Comparison of ENCODE assay signal across 7 cellular contexts in genomic region chr4:40662962-40663604, GRCh38. TPM values are rescaled to one million over a fixed set of nuclear protein-coding genes. Genes with fewer than 3 reads are reported as not detected.
DNase-seq lines count a peak whose midpoint lies in the region; ATAC-seq and TF ChIP-seq lines count a peak whose summit lies in the region.

No MANE protein-coding gene starts in this region.

- H3K9me3 Mint-ChIP-seq in HFFc6: no peaks in the 10 kb centered on the region
- no peaks in the 10 kb centered on the region for H3K9me3 Mint-ChIP-seq in CD4-positive, alpha-beta T cell

- peaks cover 2 to 3% of the 10 kb centered on the region in 2 experiments for H3K4me1 ChIP-seq in trophoblast cell (ENCODE audit: control insufficient read depth in 1 of 2, insufficient read depth in 2 of 2, low read length in 2 of 2)

- no peak overlapping the region for H4K12ac ChIP-seq in trophoblast cell (ENCODE audit: low read depth, low read length)

- no peak overlapping the region for H3K23ac ChIP-seq in trophoblast cell (ENCODE audit: low read length)

- no peaks in the 10 kb centered on the region for H3K36me3 ChIP-seq in trophoblast cell (ENCODE audit: control insufficient read depth in 1 of 2, insufficient read depth in 2 of 2, low read length in 2 of 2)

- peak overlapping the region; percentile 92 for H3K27ac Mint-ChIP-seq in HFFc6
- H3K27ac Mint-ChIP-seq in CD4-positive, alpha-beta T cell: no peak overlapping the region

- no peak overlapping the region for H3K18ac ChIP-seq in trophoblast cell (ENCODE audit: low read length)

- H4K91ac ChIP-seq in trophoblast cell (ENCODE audit: low read depth, low read length): no peak overlapping the region

- H4K8ac ChIP-seq in trophoblast cell (ENCODE audit: low read depth, low read length): no peak overlapping the region

- no peaks in the 10 kb centered on the region for H3K36me3 Mint-ChIP-seq in HFFc6 (ENCODE audit: low read depth)
- H3K36me3 Mint-ChIP-seq in CD4-positive, alpha-beta T cell (ENCODE audit: low read depth): no peaks in the 10 kb centered on the region

- peaks cover 14% of the 10 kb centered on the region for H3K4me1 Mint-ChIP-seq in HFFc6 (ENCODE audit: low read depth)
- H3K4me1 Mint-ChIP-seq in CD4-positive, alpha-beta T cell (ENCODE audit: low read depth): no peaks in the 10 kb centered on the region

- no peaks in the 10 kb centered on the region for H3K9me3 ChIP-seq in trophoblast cell (ENCODE audit: insufficient read depth, low read depth, low read length)
- H3K9me3 ChIP-seq in CD4-positive, alpha-beta T cell (ENCODE audit: control insufficient read depth, low read length): no peaks in the 10 kb centered on the region

- H2AK5ac ChIP-seq in trophoblast cell (ENCODE audit: low read length): no peak overlapping the region

- H3K79me2 ChIP-seq in trophoblast cell (ENCODE audit: control insufficient read depth, insufficient read depth, low read length, poor library complexity): no peaks in the 10 kb centered on the region

- no peak overlapping the region for H3K4ac ChIP-seq in trophoblast cell (ENCODE audit: low read depth, low read length)

- H2BK120ac ChIP-seq in trophoblast cell (ENCODE audit: insufficient read depth, low read length, poor library complexity): no peak overlapping the region

- in situ Hi-C loops in astrocyte of the cerebellum (cut with HindIII; ENCODE audit: low sequenced_read_pairs): no loop called here

- POLR2A ChIA-PET in HEK293T (lab: Yijun Ruan, JAX): interaction anchor here (1.0 kb wide), 1 partner anchor 14 kb away, joined by 3 read pairs; no protein-coding TSS in a partner anchor
- POLR2A ChIA-PET in CD4-positive, alpha-beta T cell (lab: Charles Lee): no interaction called here

- no peak overlapping the region for H3K27ac ChIP-seq in trophoblast cell (ENCODE audit: low read depth, low read length)
- H3K27ac ChIP-seq in CD4-positive, alpha-beta T cell (ENCODE audit: low read depth, low read length): no peak overlapping the region

- no peak overlapping the region for H2AFZ ChIP-seq in trophoblast cell (ENCODE audit: insufficient read depth, low read length, poor library complexity)

- no peak overlapping the region for H3K4me2 ChIP-seq in trophoblast cell (ENCODE audit: low read length)

- no peaks in the 10 kb centered on the region for H3K79me1 ChIP-seq in trophoblast cell (ENCODE audit: low read length)

- H3K14ac ChIP-seq in trophoblast cell (ENCODE audit: low read length): no peak overlapping the region

- TF ChIP-seq CTCF in HFFc6 (IDR thresholded peaks at IDR 0.05) (no peak), astrocyte of the cerebellum (IDR thresholded peaks at IDR 0.05; ENCODE audit: low read depth, low read length, missing control alignments) (no peak)
- TF ChIP-seq CTCF in CD4-positive, alpha-beta T cell (IDR thresholded peaks at IDR 0.05): no peak

- intact Hi-C loops in CD4-positive, alpha-beta T cell (cut with DNase I, micrococcal nuclease): no loop called here

- no peak overlapping the region for H3K9ac ChIP-seq in trophoblast cell (ENCODE audit: low read length)

- no peaks in the 10 kb centered on the region for H3K27me3 ChIP-seq in trophoblast cell (ENCODE audit: insufficient read depth, low read length)
- no peaks in the 10 kb centered on the region for H3K27me3 ChIP-seq in CD4-positive, alpha-beta T cell (ENCODE audit: control insufficient read depth, insufficient read depth, low read length)

- no peak overlapping the region for H2BK12ac ChIP-seq in trophoblast cell (ENCODE audit: low read length)

- H2BK5ac ChIP-seq in trophoblast cell (ENCODE audit: low read depth, low read length, poor library complexity): no peak overlapping the region

- peak; percentile 77 for ATAC-seq in GM18511 (IDR thresholded peaks at IDR 0.05; ENCODE audit: unreplicated experiment)
- ATAC-seq in CD4-positive, alpha-beta T cell (ENCODE audit: poor library complexity): no peak

- WGBS in trophoblast cell (ENCODE audit: extremely low coverage, insufficient coverage, insufficient read length): no CpG with 5 or more reads among the region's 10 CpGs

- no peaks in the 10 kb centered on the region; the same call in 1 of the 2 replicates for H3K27me3 Mint-ChIP-seq in HFFc6 (ENCODE audit: insufficient read depth)
- no peaks in the 10 kb centered on the region for H3K27me3 Mint-ChIP-seq in CD4-positive, alpha-beta T cell

- CTCF ChIA-PET in HEK293T (lab: Yijun Ruan, JAX): interaction anchor here (0.6 kb wide), 1 partner anchor 22 kb away, joined by 5 read pairs; no protein-coding TSS in a partner anchor
- CTCF ChIA-PET in CD4-positive, alpha-beta T cell (lab: Charles Lee): interaction anchor here (0.5 kb wide), 1 partner anchor 1409 kb away, joined by 3 read pairs; no protein-coding TSS in a partner anchor

- H3K4me3 Mint-ChIP-seq in HFFc6: peak overlapping the region; percentile 80
- no peak overlapping the region for H3K4me3 Mint-ChIP-seq in CD4-positive, alpha-beta T cell

- DNase-seq in HFFc6 (peak; percentile 83), NCI-H146 treated with DMSO at 0.1 percent for 48 hours (lab: John Stamatoyannopoulos, UW; ENCODE audit: unreplicated experiment) (peak; percentile 81), astrocyte of the cerebellum (ENCODE audit: low read depth) (peak; percentile 29), trophoblast cell (peak; percentile 50 to 73), HEK293T (ENCODE audit: extremely low spot score) (no peak)
- DNase-seq in CD4-positive, alpha-beta T cell: no peak

- H3K4me3 ChIP-seq in astrocyte of the cerebellum (ENCODE audit: low read depth, low read length): no peak overlapping the region
- H3K4me3 ChIP-seq in trophoblast cell (ENCODE audit: low read depth, low read length): no peak overlapping the region

TF ChIP-seq in HEK293T, 16 proteins besides CTCF, POLR2A, EP300 and RAD21:
- TF ChIP-seq FOXK2 (IDR thresholded peaks at IDR 0.05): no peak
- TF ChIP-seq TARDBP (IDR thresholded peaks at IDR 0.05): no peak
- TF ChIP-seq ZNF384 (IDR thresholded peaks at IDR 0.05): no peak
- TF ChIP-seq SUZ12 (IDR thresholded peaks at IDR 0.05): no peak
- TF ChIP-seq ARNT (IDR thresholded peaks at IDR 0.05): no peak
- no peak for TF ChIP-seq L3MBTL2 (conservative IDR thresholded peaks at IDR 0.05)
- TF ChIP-seq SP1 (IDR thresholded peaks at IDR 0.05): no peak
- no peak for TF ChIP-seq NFRKB (IDR thresholded peaks at IDR 0.05)

RNA-seq across cellular contexts. Expression of gene RBM47, which starts 33.4 kb away (rescaled TPM):
- total RNA-seq in HFFc6 (2021; fragmentation: NEBNext Ultra II Directional; extraction: Animal tissue kit (Norgen Biotek cat#: 25700)): 1 to 10 TPM in 5 of 6 experiments, under 1 TPM in 1; 0.95 to 1.5 (median 1.4) TPM
- 45.7 and 49.2 TPM in 2 replicates for polyA plus RNA-seq in trophoblast cell (2013)
- under 1 TPM; 0.27 to 0.92 TPM for total RNA-seq in CD4-positive, alpha-beta T cell

Comparison
In these comparisons a context has a peak if more than half of its experiments do, and no peak if none do; other contexts are left out.
1. DNase-seq: peak in HFFc6 (single experiment), NCI-H146 treated with DMSO at 0.1 percent for 48 hours (single experiment), astrocyte of the cerebellum (single experiment) and trophoblast cell (2 of 2); none in HEK293T (single experiment) and CD4-positive, alpha-beta T cell (0 of 10).